12 cellular contexts compared by ENCODE assay signal in genomic region chr1:53390261-53390660, GRCh38.
DNase-seq lines count a peak whose midpoint lies in the region.
"Had no signal": no experiment of that assay in that cellular context is flagged by ENCODE, and none has a peak within 500 bp of the region (broad histone marks: within the 10 kb centered on the region; RNA-seq: fewer than 3 reads in every experiment).

No MANE protein-coding gene starts in this region.

- DNase-seq in DMS 273 (lab: John Stamatoyannopoulos, UW; ENCODE audit: unreplicated experiment) (peak; percentile 70), DMS 273 treated with DMSO at 0.1 percent for 48 hours (lab: John Stamatoyannopoulos, UW) (no peak), RPMI8226 (peak; percentile 93), inferior parietal cortex (ENCODE audit: extremely low spot score) (peak; percentile 11), substantia nigra (lab: John Stamatoyannopoulos, UW) (peak in 28 of 49 donors; percentile 3 to 71 (median 22)), NCI-H146 treated with DMSO at 0.1 percent for 48 hours (lab: John Stamatoyannopoulos, UW; ENCODE audit: unreplicated experiment) (no peak)
- no peak for DNase-seq in activated effector memory CD4-positive, alpha-beta T cell treated with Interleukin-2 at 50 U/mL for 16 hours
- DNase-seq in activated CD4-positive, alpha-beta T cell treated with anti-CD3 and anti-CD28 coated beads, Interleukin-2, amount 50 U/mL, for 1 hour, result no peak
- DNase-seq: activated naive CD4-positive, alpha-beta T cell treated with Interleukin-2 at 50 U/mL for 16 hours; NCI-H1436 treated with DMSO at 0.1 percent for 48 hours had no signal

- no peak overlapping the region for H3K27ac ChIP-seq in substantia nigra (ENCODE audit: low read depth, low read length, poor library complexity, severe bottlenecking)
- H3K27ac ChIP-seq: 22Rv1, SJSA1 had no signal

Comparison
In these comparisons a context has a peak if more than half of its experiments do, and no peak if none do; other contexts are left out.
1. DNase-seq: peak in DMS 273 (single experiment), RPMI8226 (single experiment), inferior parietal cortex (single experiment) and substantia nigra (28 of 49); none in DMS 273 treated with DMSO at 0.1 percent for 48 hours (single experiment), activated effector memory CD4-positive, alpha-beta T cell treated with Interleukin-2 at 50 U/mL for 16 hours (single experiment), NCI-H146 treated with DMSO at 0.1 percent for 48 hours (single experiment) and activated CD4-positive, alpha-beta T cell treated with anti-CD3 and anti-CD28 coated beads, Interleukin-2, amount 50 U/mL, for 1 hour (single experiment).